ENCODE assay signal across 25 cellular contexts in the genomic region with DNA sequence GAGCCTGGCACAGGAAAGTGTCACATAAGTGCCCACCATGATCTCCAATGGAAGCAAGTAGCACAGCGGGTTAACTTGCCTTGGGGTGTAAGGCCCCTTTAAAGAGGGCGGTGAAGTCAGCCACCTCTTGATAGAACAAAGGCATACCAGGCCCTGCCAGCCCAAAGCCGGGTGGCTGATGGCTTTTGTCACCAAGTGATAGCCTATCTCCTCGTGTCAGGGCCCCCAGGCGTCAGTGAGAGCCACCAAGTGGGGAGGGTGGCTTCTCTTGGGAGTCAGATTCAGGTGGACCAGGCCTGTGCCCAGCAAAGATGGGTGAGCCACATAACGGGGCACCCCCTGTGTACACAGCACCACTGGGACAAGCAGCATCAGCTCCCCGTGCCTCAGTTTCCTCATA. TPM values are rescaled to one million over a fixed set of nuclear protein-coding genes. Genes with fewer than 3 reads are reported as not detected.
DNase-seq lines count a peak whose midpoint lies in the region; ATAC-seq and TF ChIP-seq lines count a peak whose summit lies in the region.
"Had no signal": no experiment of that assay in that cellular context is flagged by ENCODE, and none has a peak within 500 bp of the region (broad histone marks: within the 10 kb centered on the region; RNA-seq: fewer than 3 reads in every experiment).

No MANE protein-coding gene starts in this region.

- TF ChIP-seq CTCF in right atrium auricular region (IDR thresholded peaks at IDR 0.05) (no peak), left ventricle myocardium inferior (IDR thresholded peaks at IDR 0.05; ENCODE audit: borderline replicate concordance) (no peak)

- no peak overlapping the region for H3K4me3 ChIP-seq in right atrium auricular region
- peak overlapping the region; percentile 4 for H3K4me3 ChIP-seq in left ventricle myocardium inferior
- H3K4me3 ChIP-seq in effector memory CD4-positive, alpha-beta T cell (ENCODE audit: insufficient read depth, low read depth, low read length, poor library complexity, severe bottlenecking), result no peak overlapping the region
- H3K4me3 ChIP-seq in CD4-positive, alpha-beta memory T cell (ENCODE audit: low read length in 2 of 2), result no peak overlapping the region

- DNase-seq in Right ventricle myocardium inferior (ENCODE audit: missing footprints) (peak; percentile 84), right atrium auricular region (ENCODE audit: low spot score) (no peak), left ventricle myocardium inferior (peak; percentile 81), posterior vena cava (ENCODE audit: low spot score) (peak; percentile 52), NCI-H748 treated with DMSO at 0.1 percent for 48 hours (lab: John Stamatoyannopoulos, UW) (no peak), NCI-H1048 (lab: John Stamatoyannopoulos, UW) (no peak)
- no peak for DNase-seq in effector memory CD4-positive, alpha-beta T cell
- no peak for DNase-seq in CD4-positive, alpha-beta memory T cell
- DNase-seq: 8988T; AML-193; GDM1; GOT3; Karpas-422; MV-4-11; NCI-H1436 treated with DMSO at 0.1 percent for 48 hours; NCI-H2029; NCI-H2227 treated with DMSO at 0.1 percent for 48 hours; NCI-H510A treated with DMSO at 0.1 percent for 48 hours; NCI-H774; NK-92 treated with Interleukin-12 subunit alpha and Interleukin-12 subunit beta, amount 100 ng/mL, for 24 hours had no signal

- no peaks in the 10 kb centered on the region for H3K27me3 ChIP-seq in right atrium auricular region
- H3K27me3 ChIP-seq in left ventricle myocardium inferior (ENCODE audit: low read depth), result peaks cover 45% of the 10 kb centered on the region
- H3K27me3 ChIP-seq in effector memory CD4-positive, alpha-beta T cell (replicated peaks; ENCODE audit: control insufficient read depth, insufficient read depth, low read length, poor library complexity, severe bottlenecking), result no peaks in the 10 kb centered on the region
- no peaks in the 10 kb centered on the region for H3K27me3 ChIP-seq in CD4-positive, alpha-beta memory T cell (ENCODE audit: insufficient read depth, low read length)

- CTCF ChIA-PET in CD4-positive, alpha-beta memory T cell (lab: Charles Lee; ENCODE audit: partially characterized antibody), result interaction anchor here (1.0 kb wide), 1 partner anchor 9 kb away, joined by 3 read pairs; no protein-coding TSS in a partner anchor

- H3K27ac ChIP-seq in right atrium auricular region (peak overlapping the region in 1 of 2 donors; percentile 32), left ventricle myocardium inferior (replicated peaks) (peak overlapping the region; percentile 89)
- no peak overlapping the region for H3K27ac ChIP-seq in effector memory CD4-positive, alpha-beta T cell (ENCODE audit: insufficient read depth, low read length, poor library complexity, severe bottlenecking)
- no peak overlapping the region for H3K27ac ChIP-seq in CD4-positive, alpha-beta memory T cell (ENCODE audit: low read depth, low read length)
- H3K27ac ChIP-seq: C4-2B, RWPE1 had no signal

- peaks cover 0 to 1% (median 0%) of the 10 kb centered on the region in 4 donors for H3K4me1 Mint-ChIP-seq in CD4-positive, alpha-beta memory T cell

- H3K9me3 ChIP-seq in right atrium auricular region (no peaks in the 10 kb centered on the region), left ventricle myocardium inferior (replicated peaks) (no peaks in the 10 kb centered on the region)
- H3K9me3 ChIP-seq in effector memory CD4-positive, alpha-beta T cell (ENCODE audit: control insufficient read depth, low read length), result no peaks in the 10 kb centered on the region
- no peaks in the 10 kb centered on the region for H3K9me3 ChIP-seq in CD4-positive, alpha-beta memory T cell (ENCODE audit: control insufficient read depth in 1 of 2, low read length in 2 of 2)

- H3K9me3 Mint-ChIP-seq in CD4-positive, alpha-beta memory T cell, result no peaks in the 10 kb centered on the region

- no peaks in the 10 kb centered on the region for H3K4me1 ChIP-seq in right atrium auricular region
- H3K4me1 ChIP-seq in left ventricle myocardium inferior, result peaks cover 36% of the 10 kb centered on the region
- H3K4me1 ChIP-seq in effector memory CD4-positive, alpha-beta T cell (ENCODE audit: control insufficient read depth, insufficient read depth, low read length, poor library complexity, severe bottlenecking), result no peaks in the 10 kb centered on the region
- no peaks in the 10 kb centered on the region for H3K4me1 ChIP-seq in CD4-positive, alpha-beta memory T cell (ENCODE audit: insufficient read depth, low read length)

- H3K27me3 Mint-ChIP-seq in CD4-positive, alpha-beta memory T cell, result peaks cover 7 to 8% of the 10 kb centered on the region in 2 donors

- H3K36me3 Mint-ChIP-seq in CD4-positive, alpha-beta memory T cell, result no peaks in the 10 kb centered on the region

- H3K36me3 ChIP-seq in right atrium auricular region (no peaks in the 10 kb centered on the region), left ventricle myocardium inferior (no peaks in the 10 kb centered on the region)
- H3K36me3 ChIP-seq in effector memory CD4-positive, alpha-beta T cell (ENCODE audit: control insufficient read depth, insufficient read depth, low read length), result no peaks in the 10 kb centered on the region
- no peaks in the 10 kb centered on the region for H3K36me3 ChIP-seq in CD4-positive, alpha-beta memory T cell (ENCODE audit: insufficient read depth, low read length)

- intact Hi-C loops in Right ventricle myocardium inferior (cut with DNase I) (no loop called here), left ventricle myocardium inferior (cut with micrococcal nuclease) (no loop called here), posterior vena cava (cut with DNase I) (no loop called here)
- intact Hi-C loops in CD4-positive, alpha-beta memory T cell (cut with micrococcal nuclease), result no loop called here

- POLR2A ChIA-PET in CD4-positive, alpha-beta memory T cell (lab: Charles Lee; ENCODE audit: partially characterized antibody), result no interaction called here

- no peak overlapping the region for H3K27ac Mint-ChIP-seq in CD4-positive, alpha-beta memory T cell

- no peak overlapping the region for H3K4me3 Mint-ChIP-seq in CD4-positive, alpha-beta memory T cell

- ATAC-seq in Right ventricle myocardium inferior, result peak; percentile 80
- ATAC-seq: HCT116 had no signal

RNA-seq across cellular contexts. Expression of a gene that starts 8.3 kb away (rescaled TPM):
- total RNA-seq in Right ventricle myocardium inferior (17,347 TPM), right atrium auricular region (100 to 1,000 TPM; 142 to 227 TPM), left ventricle myocardium inferior (33,375 TPM), posterior vena cava (not detected)
- total RNA-seq in CD4-positive, alpha-beta memory T cell, result not detected
- polyA plus RNA-seq in CD4-positive, alpha-beta memory T cell, result not detected
- total RNA-seq: Daoy, M059J had no signal

Comparison
In these comparisons a context has a peak if more than half of its experiments do, and no peak if none do; other contexts are left out.
1. DNase-seq: peak in Right ventricle myocardium inferior (single experiment), left ventricle myocardium inferior (single experiment) and posterior vena cava (single experiment); none in right atrium auricular region (single experiment), NCI-H748 treated with DMSO at 0.1 percent for 48 hours (single experiment), NCI-H1048 (single experiment), effector memory CD4-positive, alpha-beta T cell (0 of 3) and CD4-positive, alpha-beta memory T cell (0 of 5).
2. RNA of a gene that starts 8.3 kb away (total RNA-seq): 33,375 TPM in left ventricle myocardium inferior (single experiment), 17,347 TPM in Right ventricle myocardium inferior (single experiment) and 142 to 227 TPM in right atrium auricular region; not detected in posterior vena cava and not detected in CD4-positive, alpha-beta memory T cell; every median in the first group is over 10 times any median in the second.